In genomic region chr12:71838661-71839060, GRCh38 we compare ENCODE assay signal across 8 cellular contexts. TPM values are rescaled to one million over a fixed set of nuclear protein-coding genes. Genes with fewer than 3 reads are reported as not detected.
DNase-seq lines count a peak whose midpoint lies in the region; ATAC-seq and TF ChIP-seq lines count a peak whose summit lies in the region.
"Had no signal": no experiment of that assay in that cellular context is flagged by ENCODE, and none has a peak within 500 bp of the region (broad histone marks: within the 10 kb centered on the region; RNA-seq: fewer than 3 reads in every experiment).

No MANE protein-coding gene starts in this region.

- H3K36me3 Mint-ChIP-seq in HFFc6 (ENCODE audit: low read depth): no peaks in the 10 kb centered on the region
- peaks cover 11% of the 10 kb centered on the region for H3K36me3 Mint-ChIP-seq in activated T-helper 1 cell treated with anti-CD3 and anti-CD28 coated beads, Interleukin-12 subunit alpha, Interleukin-12 subunit beta, Interleukin-2, Interleukin-4 antibody, amounts not matched to agents 30 ng/mL and 10 ng/mL and 1 ng/mL, durations not matched to agents 14 hours and 24 hours and 36 hours (ENCODE audit: low read depth)

- no peaks in the 10 kb centered on the region for H3K9me3 Mint-ChIP-seq in HFFc6
- H3K9me3 Mint-ChIP-seq in activated T-helper 1 cell treated with anti-CD3 and anti-CD28 coated beads, Interleukin-12 subunit alpha, Interleukin-12 subunit beta, Interleukin-2, Interleukin-4 antibody, amounts not matched to agents 30 ng/mL and 10 ng/mL and 1 ng/mL, durations not matched to agents 14 hours and 24 hours and 36 hours: no peaks in the 10 kb centered on the region
- no peaks in the 10 kb centered on the region for H3K9me3 Mint-ChIP-seq in stimulated activated naive CD8-positive, alpha-beta T cell treated with anti-CD3 and anti-CD28 coated beads, Interleukin-15, amount 100 ng/mL, for 72 hours

- H3K36me3 ChIP-seq in iPS-15b (ENCODE audit: control insufficient read depth, insufficient read depth, low read length): no peaks in the 10 kb centered on the region

- no peak overlapping the region for H3K9ac ChIP-seq in iPS-15b (ENCODE audit: low read depth, low read length)

- peaks cover 4% of the 10 kb centered on the region for H3K27me3 Mint-ChIP-seq in HFFc6 (ENCODE audit: insufficient read depth)
- no peaks in the 10 kb centered on the region for H3K27me3 Mint-ChIP-seq in activated T-helper 1 cell treated with anti-CD3 and anti-CD28 coated beads, Interleukin-12 subunit alpha, Interleukin-12 subunit beta, Interleukin-2, Interleukin-4 antibody, amounts not matched to agents 30 ng/mL and 10 ng/mL and 1 ng/mL, durations not matched to agents 14 hours and 24 hours and 36 hours (ENCODE audit: insufficient read depth)
- H3K27me3 Mint-ChIP-seq in stimulated activated naive CD8-positive, alpha-beta T cell treated with anti-CD3 and anti-CD28 coated beads, Interleukin-15, amount 100 ng/mL, for 72 hours: no peaks in the 10 kb centered on the region

- no peak for ATAC-seq in stimulated activated naive CD8-positive, alpha-beta T cell treated with anti-CD3 and anti-CD28 coated beads, Interleukin-15, amount 100 ng/mL, for 72 hours
- no peak for ATAC-seq in HG03175 (IDR thresholded peaks at IDR 0.05; ENCODE audit: unreplicated experiment)

- no peaks in the 10 kb centered on the region for H3K4me1 ChIP-seq in iPS-15b (ENCODE audit: control insufficient read depth, insufficient read depth, low read length)

- peak overlapping the region; percentile 84 for H3K4me3 ChIP-seq in iPS-15b (ENCODE audit: low read depth, low read length)

- no peaks in the 10 kb centered on the region for H3K27me3 ChIP-seq in iPS-15b (ENCODE audit: control insufficient read depth, insufficient read depth, low read length)

- no peak for DNase-seq in HFFc6
- no peak for DNase-seq in activated T-helper 1 cell treated with anti-CD3 and anti-CD28 coated beads, Interleukin-12 subunit alpha, Interleukin-12 subunit beta, Interleukin-2, Interleukin-4 antibody, amounts not matched to agents 30 ng/mL and 10 ng/mL and 1 ng/mL, durations not matched to agents 14 hours and 24 hours and 36 hours (ENCODE audit: low spot score)
- DNase-seq in stimulated activated naive CD8-positive, alpha-beta T cell treated with anti-CD3 and anti-CD28 coated beads, Interleukin-15, amount 100 ng/mL, for 72 hours: no peak
- DNase-seq in Kasumi-1 (lab: John Stamatoyannopoulos, UW): no peak
- no peak for DNase-seq in Ammon's horn (ENCODE audit: low spot score)
- DNase-seq: NCI-H524 treated with DMSO at 0.1 percent for 48 hours had no signal

- intact Hi-C loops in activated T-helper 1 cell treated with anti-CD3 and anti-CD28 coated beads, Interleukin-12 subunit alpha, Interleukin-12 subunit beta, Interleukin-2, Interleukin-4 antibody, amounts not matched to agents 30 ng/mL and 10 ng/mL and 1 ng/mL, durations not matched to agents 14 hours and 24 hours and 36 hours (cut with micrococcal nuclease): loop anchor here (1.0 to 5.0 kb wide), 7 partner anchors 58 to 1596 kb away; partner anchors contain the start of genes CNOT2, THAP2, TMEM19 and TPH2

- H3K4me1 Mint-ChIP-seq in HFFc6 (ENCODE audit: low read depth): peaks cover 29% of the 10 kb centered on the region
- H3K4me1 Mint-ChIP-seq in activated T-helper 1 cell treated with anti-CD3 and anti-CD28 coated beads, Interleukin-12 subunit alpha, Interleukin-12 subunit beta, Interleukin-2, Interleukin-4 antibody, amounts not matched to agents 30 ng/mL and 10 ng/mL and 1 ng/mL, durations not matched to agents 14 hours and 24 hours and 36 hours (ENCODE audit: low read depth): peaks cover 34% of the 10 kb centered on the region
- peaks cover 34% of the 10 kb centered on the region for H3K4me1 Mint-ChIP-seq in stimulated activated naive CD8-positive, alpha-beta T cell treated with anti-CD3 and anti-CD28 coated beads, Interleukin-15, amount 100 ng/mL, for 72 hours

- peak overlapping the region; percentile 99 for H3K27ac Mint-ChIP-seq in HFFc6
- peak overlapping the region; percentile 92 for H3K27ac Mint-ChIP-seq in activated T-helper 1 cell treated with anti-CD3 and anti-CD28 coated beads, Interleukin-12 subunit alpha, Interleukin-12 subunit beta, Interleukin-2, Interleukin-4 antibody, amounts not matched to agents 30 ng/mL and 10 ng/mL and 1 ng/mL, durations not matched to agents 14 hours and 24 hours and 36 hours
- peak overlapping the region; percentile 93 to 99 for H3K27ac Mint-ChIP-seq in stimulated activated naive CD8-positive, alpha-beta T cell treated with anti-CD3 and anti-CD28 coated beads, Interleukin-15, amount 100 ng/mL, for 72 hours

- no peaks in the 10 kb centered on the region for H3K9me3 ChIP-seq in iPS-15b (ENCODE audit: control insufficient read depth, insufficient read depth, low read length)

- H3K4me3 Mint-ChIP-seq in HFFc6: peak overlapping the region; percentile 99
- peak overlapping the region; percentile 90 for H3K4me3 Mint-ChIP-seq in activated T-helper 1 cell treated with anti-CD3 and anti-CD28 coated beads, Interleukin-12 subunit alpha, Interleukin-12 subunit beta, Interleukin-2, Interleukin-4 antibody, amounts not matched to agents 30 ng/mL and 10 ng/mL and 1 ng/mL, durations not matched to agents 14 hours and 24 hours and 36 hours
- peak overlapping the region; percentile 89 to 94 for H3K4me3 Mint-ChIP-seq in stimulated activated naive CD8-positive, alpha-beta T cell treated with anti-CD3 and anti-CD28 coated beads, Interleukin-15, amount 100 ng/mL, for 72 hours

- TF ChIP-seq CTCF in HFFc6 (IDR thresholded peaks at IDR 0.05): no peak

RNA-seq across cellular contexts. Expression of gene TBC1D15, which starts 0.9 kb away (rescaled TPM):
- total RNA-seq in HFFc6 (2021; fragmentation: NEBNext Ultra II Directional; extraction: Animal tissue kit (Norgen Biotek cat#: 25700)): 10 to 100 TPM; 27.3 to 39.1 (median 32.9) TPM
- 41.3 and 41.8 TPM in 2 replicates for total RNA-seq in activated T-helper 1 cell treated with anti-CD3 and anti-CD28 coated beads, Interleukin-12 subunit alpha, Interleukin-12 subunit beta, Interleukin-2, Interleukin-4 antibody, amounts not matched to agents 30 ng/mL and 10 ng/mL and 1 ng/mL, durations not matched to agents 14 hours and 24 hours and 36 hours
